Comparison of ENCODE assay signal across 36 cellular contexts in the genomic region with DNA sequence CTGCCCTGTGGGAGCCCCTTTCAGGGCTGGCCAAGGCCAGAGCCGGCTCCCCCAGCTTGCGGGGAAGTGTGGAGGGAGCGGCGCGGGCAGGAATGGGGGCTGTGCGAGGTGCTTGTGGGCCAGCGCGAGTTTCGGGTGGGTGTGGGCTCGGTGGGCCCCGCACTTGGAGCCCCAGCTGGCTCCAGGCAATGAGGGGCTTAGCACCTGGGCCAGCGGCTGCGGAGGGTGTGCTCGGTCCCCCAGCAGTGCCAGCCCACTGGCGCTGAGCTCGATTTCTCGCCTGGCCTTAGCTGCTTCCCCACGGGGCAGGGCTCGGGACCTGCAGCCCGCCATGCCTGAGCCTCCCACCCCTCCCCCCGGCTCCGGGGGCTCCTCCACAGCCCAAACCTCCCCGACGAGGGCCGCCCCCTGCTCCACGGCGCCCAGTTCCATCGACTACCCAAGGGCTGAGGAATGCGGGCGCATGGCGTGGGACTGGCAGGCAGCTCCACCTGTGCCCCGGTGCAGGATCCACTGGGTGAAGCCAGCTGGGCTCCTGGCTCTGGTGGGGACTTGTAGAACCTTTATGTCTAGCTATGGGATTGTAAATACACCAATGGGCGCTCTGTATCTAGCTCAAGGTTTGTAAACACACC.
"Had no signal": no experiment of that assay in that cellular context is flagged by ENCODE, and none has a peak within 500 bp of the region (broad histone marks: within the 10 kb centered on the region; RNA-seq: fewer than 3 reads in every experiment).

No MANE protein-coding gene starts in this region.

- H3K36me3 Mint-ChIP-seq: activated CD8-positive, alpha-beta memory T cell treated with anti-CD3 and anti-CD28 coated beads, Interleukin-2, amount 10 ng/mL, durations not matched to agents 7 days and 5 days; activated naive CD8-positive, alpha-beta T cell treated with anti-CD3 and anti-CD28 coated beads for 36 hours had no signal

- DNase-seq: activated CD4-positive, alpha-beta memory T cell treated with anti-CD3 and anti-CD28 coated beads, Interleukin-2, amount 10 ng/mL, durations not matched to agents 7 days and 5 days; activated CD4-positive, alpha-beta T cell treated with anti-CD3 and anti-CD28 coated beads for 1 hour; activated CD4-positive, alpha-beta T cell treated with anti-CD3 and anti-CD28 coated beads for 48 hours; activated CD4-positive, CD25-positive, alpha-beta regulatory T cell; activated CD8-positive, alpha-beta memory T cell treated with anti-CD3 and anti-CD28 coated beads for 24 hours; activated CD8-positive, alpha-beta memory T cell treated with anti-CD3 and anti-CD28 coated beads, Interleukin-2, amount 10 ng/mL, durations not matched to agents 7 days and 5 days; activated CD8-positive, alpha-beta memory T cell treated with anti-CD3 and anti-CD28 coated beads, Interleukin-2, amount 50 U/mL, for 48 hours; activated effector memory CD4-positive, alpha-beta T cell treated with anti-CD3 and anti-CD28 coated beads, Interleukin-2, amount 50 U/mL, for 16 hours; activated naive CD4-positive, alpha-beta T cell; activated naive CD4-positive, alpha-beta T cell treated with anti-CD3 and anti-CD28 coated beads, Interleukin-2, amount 50 U/mL, for 16 hours; activated naive CD8-positive, alpha-beta T cell treated with anti-CD3 and anti-CD28 coated beads for 36 hours; activated T-cell treated with anti-CD3 and anti-CD28 coated beads, Interleukin-2, amount 50 U/mL, for 72 hours; amniotic stem cell; aorta; brain microvascular endothelial cell; Kasumi-1; KG1; MG63; NCI-H1048; NCI-H1105 treated with DMSO at 0.1 percent for 48 hours; NCI-H1436; NCI-H1694; NCI-H1930; NCI-H2081 treated with DMSO at 0.1 percent for 48 hours; NCI-H345; NCI-H526; PC-9; SW 1271; T-helper 1 cell; T-helper 2 cell; T-helper 9 cell; WERI-Rb-1 had no signal

- ATAC-seq: activated CD8-positive, alpha-beta memory T cell treated with anti-CD3 and anti-CD28 coated beads, Interleukin-2, amount 10 ng/mL, durations not matched to agents 7 days and 5 days; activated T-cell treated with anti-CD3 and anti-CD28 coated beads, Interleukin-2, amount 50 U/mL, for 72 hours; activated T-helper 17 cell treated with anti-CD3 and anti-CD28 coated beads, Interleukin-2, amount 50 U/mL, for 72 hours; Right ventricle myocardium inferior had no signal

- H3K4me2 ChIP-seq: PC-9 had no signal

- H3K27me3 ChIP-seq: brain microvascular endothelial cell, MG63 had no signal

- H3K27ac Mint-ChIP-seq: activated CD4-positive, alpha-beta memory T cell treated with anti-CD3 and anti-CD28 coated beads, Interleukin-2, amount 10 ng/mL, durations not matched to agents 7 days and 5 days; activated CD8-positive, alpha-beta memory T cell treated with anti-CD3 and anti-CD28 coated beads, Interleukin-2, amount 10 ng/mL, durations not matched to agents 7 days and 5 days; activated naive CD8-positive, alpha-beta T cell treated with anti-CD3 and anti-CD28 coated beads for 36 hours; activated T-cell treated with anti-CD3 and anti-CD28 coated beads, Interleukin-2, amount 50 U/mL, for 72 hours; activated T-helper 17 cell treated with anti-CD3 and anti-CD28 coated beads, Interleukin-2, amount 50 U/mL, for 72 hours had no signal

- FAIRE-seq: RCC 7860 had no signal

- H3K36me3 ChIP-seq: brain microvascular endothelial cell, MG63, WERI-Rb-1 had no signal

- H3K9me3 ChIP-seq: MG63 had no signal

- H3K27me3 Mint-ChIP-seq: activated CD4-positive, alpha-beta memory T cell treated with anti-CD3 and anti-CD28 coated beads, Interleukin-2, amount 10 ng/mL, durations not matched to agents 7 days and 5 days; activated CD8-positive, alpha-beta memory T cell treated with anti-CD3 and anti-CD28 coated beads, Interleukin-2, amount 10 ng/mL, durations not matched to agents 7 days and 5 days; activated naive CD8-positive, alpha-beta T cell treated with anti-CD3 and anti-CD28 coated beads for 36 hours; activated T-helper 17 cell treated with anti-CD3 and anti-CD28 coated beads, Interleukin-2, amount 50 U/mL, for 72 hours had no signal

- H3K4me1 Mint-ChIP-seq: activated CD4-positive, alpha-beta memory T cell treated with anti-CD3 and anti-CD28 coated beads, Interleukin-2, amount 10 ng/mL, durations not matched to agents 7 days and 5 days; activated CD8-positive, alpha-beta memory T cell treated with anti-CD3 and anti-CD28 coated beads, Interleukin-2, amount 10 ng/mL, durations not matched to agents 7 days and 5 days; activated naive CD8-positive, alpha-beta T cell treated with anti-CD3 and anti-CD28 coated beads for 36 hours; activated T-helper 17 cell treated with anti-CD3 and anti-CD28 coated beads, Interleukin-2, amount 50 U/mL, for 72 hours had no signal

- H3K4me3 ChIP-seq: MG63, PC-9 had no signal

- H3K4me3 Mint-ChIP-seq: activated CD4-positive, alpha-beta memory T cell treated with anti-CD3 and anti-CD28 coated beads, Interleukin-2, amount 10 ng/mL, durations not matched to agents 7 days and 5 days; activated CD8-positive, alpha-beta memory T cell treated with anti-CD3 and anti-CD28 coated beads, Interleukin-2, amount 10 ng/mL, durations not matched to agents 7 days and 5 days; activated naive CD8-positive, alpha-beta T cell treated with anti-CD3 and anti-CD28 coated beads for 36 hours; activated T-cell treated with anti-CD3 and anti-CD28 coated beads, Interleukin-2, amount 50 U/mL, for 72 hours; activated T-helper 17 cell treated with anti-CD3 and anti-CD28 coated beads, Interleukin-2, amount 50 U/mL, for 72 hours had no signal

- H3K27ac ChIP-seq: brain microvascular endothelial cell, PC-9, RWPE1, WERI-Rb-1 had no signal

- H2AFZ ChIP-seq: PC-9 had no signal
